Comparison of ENCODE assay signal across 2 cellular contexts in genomic region chr3:46427929-46428833, GRCh38.
TF ChIP-seq lines count a peak whose summit lies in the region.

No MANE protein-coding gene starts in this region.

TF ChIP-seq in H1, 55 proteins besides CTCF, POLR2A, EP300 and RAD21:
- no peak for TF ChIP-seq SP1 (IDR thresholded peaks at IDR 0.05; ENCODE audit: low read depth, low read length)
- TF ChIP-seq JUND (IDR thresholded peaks at IDR 0.05; ENCODE audit: low read length): no peak
- no peak for TF ChIP-seq CBX8 (IDR thresholded peaks at IDR 0.05; ENCODE audit: borderline replicate concordance, low read depth, low read length)

TF ChIP-seq in HepG2, 621 proteins besides CTCF, POLR2A, EP300 and RAD21:
- peak; percentile 54; the same call in 1 of the 2 replicates for TF ChIP-seq PATZ1 (CRISPR knock-in tag; IDR thresholded peaks at IDR 0.05)
- no peak for TF ChIP-seq ZSCAN5A (CRISPR knock-in tag; IDR thresholded peaks at IDR 0.05; ENCODE audit: borderline replicate concordance)
- peak; percentile 33; the same call in 1 of the 2 replicates for TF ChIP-seq SOX5 (CRISPR knock-in tag; IDR thresholded peaks at IDR 0.05; ENCODE audit: borderline replicate concordance)
- no peak for TF ChIP-seq SOX13 (IDR thresholded peaks at IDR 0.05)
- peak in 1 of 2 experiments; percentile 47; a peak in 2 of 4 replicates for TF ChIP-seq SOX13 (CRISPR knock-in tag; conservative IDR thresholded peaks at IDR 0.05 in 1 of 2, IDR thresholded peaks at IDR 0.05 in 1 of 2)
- TF ChIP-seq SOX6 (IDR thresholded peaks at IDR 0.05): no peak
- TF ChIP-seq SOX6 (CRISPR knock-in tag; IDR thresholded peaks at IDR 0.05): peak; percentile 74
- 0 out of 4 replicates have a peak, but pooled peaks of 1 of the 2 experiments have one; percentile 20 for TF ChIP-seq ATF4 (CRISPR knock-in tag; IDR thresholded peaks at IDR 0.05)
- TF ChIP-seq HNF4G (IDR thresholded peaks at IDR 0.05; ENCODE audit: borderline replicate concordance, low read depth, low read length): 0 out of 2 replicates have a peak, but pooled peaks have one; percentile 23
- no peak for TF ChIP-seq HNF4G (CRISPR knock-in tag; IDR thresholded peaks at IDR 0.05; ENCODE audit: borderline replicate concordance, low read depth)
- TF ChIP-seq ZIK1 (CRISPR knock-in tag; IDR thresholded peaks at IDR 0.05; ENCODE audit: borderline replicate concordance, low read depth): no peak
- peak; percentile 23; the same call in 1 of the 2 replicates for TF ChIP-seq ONECUT2 (CRISPR knock-in tag; IDR thresholded peaks at IDR 0.05)
- TF ChIP-seq NR2F2 (IDR thresholded peaks at IDR 0.05; ENCODE audit: borderline replicate concordance, low read depth): no peak
- peak; percentile 30; the same call in 1 of the 2 replicates for TF ChIP-seq HNF4A (CRISPR knock-in tag; IDR thresholded peaks at IDR 0.05)
- TF ChIP-seq ZNF484 (CRISPR knock-in tag; IDR thresholded peaks at IDR 0.05; ENCODE audit: borderline replicate concordance, low read depth): no peak
- TF ChIP-seq ZFP1 (CRISPR knock-in tag; IDR thresholded peaks at IDR 0.05): no peak
- TF ChIP-seq SP2 (CRISPR knock-in tag; IDR thresholded peaks at IDR 0.05): no peak
- TF ChIP-seq ZNF761 (CRISPR knock-in tag; conservative IDR thresholded peaks at IDR 0.05): no peak
- no peak for TF ChIP-seq PRMT3 (CRISPR knock-in tag; IDR thresholded peaks at IDR 0.05; ENCODE audit: borderline replicate concordance, low read depth)
TF ChIP-seq in HepG2: peak in this region for 8.
